In the genomic region with DNA sequence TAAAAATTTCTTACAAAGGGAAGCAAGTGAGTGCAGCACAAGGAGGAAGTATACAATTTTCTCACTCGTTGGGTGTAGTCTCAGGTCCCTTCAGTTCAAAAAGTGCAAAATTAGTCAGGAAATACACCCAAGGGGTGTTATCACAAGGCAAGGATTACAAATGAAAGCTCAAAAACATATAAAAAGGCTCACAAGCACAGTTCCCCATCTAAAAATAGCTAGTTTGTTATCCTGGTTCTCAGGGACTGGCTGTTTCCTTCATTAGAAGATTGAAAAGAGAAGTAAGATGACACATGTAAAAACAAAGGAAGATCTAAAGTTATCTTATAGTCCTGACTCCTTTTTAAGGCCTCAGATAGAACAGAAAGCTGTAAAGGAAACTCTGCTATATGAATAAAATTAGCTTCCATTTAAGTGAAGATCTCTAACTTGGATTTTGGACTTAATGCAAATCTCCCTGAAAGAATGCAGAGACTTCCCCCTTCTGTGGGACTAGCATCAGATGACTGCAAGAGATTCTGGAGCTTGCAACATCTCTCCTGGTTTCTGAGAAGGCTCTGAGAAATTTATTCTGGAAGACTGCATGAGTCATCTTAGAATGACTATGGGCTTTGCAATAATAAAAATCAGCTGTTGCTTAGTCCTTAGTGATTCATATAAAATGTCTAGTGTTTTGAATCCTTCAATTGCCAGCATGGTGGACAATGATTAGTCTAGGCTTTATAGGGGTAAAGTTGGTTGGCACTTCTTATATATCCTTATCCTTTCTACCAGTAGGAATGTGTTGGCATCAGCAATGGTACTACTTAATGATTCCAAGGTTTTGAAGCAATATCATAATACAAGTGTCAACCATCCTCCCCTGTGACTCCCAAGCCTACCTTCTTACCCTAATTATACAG, we compare ENCODE assay signal across 8 cellular contexts. TPM values are rescaled to one million over a fixed set of nuclear protein-coding genes. Genes with fewer than 3 reads are reported as not detected.
A peak's percentile ranks its signal among the peaks of the same experiment; 100 is the strongest.
DNase-seq lines count a peak whose midpoint lies in the region; ATAC-seq and TF ChIP-seq lines count a peak whose summit lies in the region.

No MANE protein-coding gene starts in this region.

- peak; percentile 89 for ATAC-seq in aorta (ENCODE audit: low FRiP score)

- H4K20me1 ChIP-seq in MM.1S (ENCODE audit: insufficient read depth, low read length) = no peaks in the 10 kb centered on the region

- no peaks in the 10 kb centered on the region for H3K27me3 Mint-ChIP-seq in chondrocyte (ENCODE audit: low read depth)

- H3K27ac Mint-ChIP-seq in chondrocyte (ENCODE audit: unreplicated experiment) = peak overlapping the region; percentile 98

- H3K4me3 ChIP-seq in MM.1S (ENCODE audit: low read length) (no peak overlapping the region), aorta (ENCODE audit: low read length in 2 of 2) (no peak overlapping the region)

- peaks cover 7% of the 10 kb centered on the region for H3K36me3 Mint-ChIP-seq in chondrocyte (ENCODE audit: low read depth)

- H3K4me1 ChIP-seq in MM.1S (ENCODE audit: low read length) (peaks cover 8% of the 10 kb centered on the region; the same call in 1 of the 2 replicates), aorta (ENCODE audit: control insufficient read depth in 1 of 2, insufficient read depth in 2 of 2, low read length in 2 of 2) (peaks cover 0 to 10% of the 10 kb centered on the region in 2 donors)

- no peaks in the 10 kb centered on the region for H3K9me3 ChIP-seq in MM.1S (replicated peaks; ENCODE audit: insufficient read depth, low read length)
- no peaks in the 10 kb centered on the region for H3K9me3 ChIP-seq in aorta (ENCODE audit: control insufficient read depth, low read length)

- H3K27ac ChIP-seq in MM.1S (ENCODE audit: low read length) (peak overlapping the region; percentile 6; the same call in 1 of the 2 replicates), aorta (ENCODE audit: low read depth in 1 of 2, low read length in 2 of 2) (peak overlapping the region; percentile 28 to 67)

- no peaks in the 10 kb centered on the region for H3K79me2 ChIP-seq in MM.1S (ENCODE audit: low read length)

- no peaks in the 10 kb centered on the region for H3K36me3 ChIP-seq in MM.1S (replicated peaks; ENCODE audit: insufficient read depth, low read length)
- H3K36me3 ChIP-seq in aorta (ENCODE audit: control insufficient read depth in 1 of 2, insufficient read depth in 2 of 2, low read length in 1 of 2) = no peaks in the 10 kb centered on the region

- DNase-seq in A172 (ENCODE audit: low spot score) = peak; percentile 97
- no peak for DNase-seq in MM.1S
- DNase-seq in chondrocyte (ENCODE audit: low spot score) = no peak
- peak; percentile 79 for DNase-seq in medulla oblongata (ENCODE audit: extremely low spot score)
- DNase-seq in aorta = no peak
- DNase-seq in DMS79 (lab: John Stamatoyannopoulos, UW) = no peak
- no peak for DNase-seq in NCI-H2029 (lab: John Stamatoyannopoulos, UW)
- DNase-seq in activated CD4-positive, alpha-beta T cell treated with anti-CD3 and anti-CD28 coated beads, Interleukin-2, amount 50 U/mL, for 4 hours = no peak

- peak overlapping the region; percentile 49 for H3K4me3 Mint-ChIP-seq in chondrocyte (ENCODE audit: unreplicated experiment)

- intact Hi-C loops in aorta (cut with DNase I) = loop anchor here in 1 of 2 donors (1.0 kb wide), 1 partner anchor 22 kb away; no protein-coding TSS in a partner anchor

- no peaks in the 10 kb centered on the region for H3F3A ChIP-seq in MM.1S (ENCODE audit: insufficient read depth, low read length)

- TF ChIP-seq CTCF in MM.1S (IDR thresholded peaks at IDR 0.05; ENCODE audit: low read length) (no peak), chondrocyte (IDR thresholded peaks at IDR 0.05) (no peak)

- H3K9me2 ChIP-seq in MM.1S (replicated peaks; ENCODE audit: insufficient read depth, low read length) = no peaks in the 10 kb centered on the region

- H3K9me3 Mint-ChIP-seq in chondrocyte (ENCODE audit: low read depth) = no peaks in the 10 kb centered on the region

- H3K4me1 Mint-ChIP-seq in chondrocyte (ENCODE audit: low read depth) = peaks cover 73% of the 10 kb centered on the region

- no peak overlapping the region for H3K9ac ChIP-seq in MM.1S (ENCODE audit: low read length)

- H3K4me2 ChIP-seq in MM.1S (ENCODE audit: low read depth, low read length) = peak overlapping the region; percentile 23; the same call in 1 of the 2 replicates

- 21 to 38% methylated on average over 1 of the region's 1 CpG for WGBS in aorta, 2 donors

- no peak overlapping the region for H2AFZ ChIP-seq in MM.1S (ENCODE audit: low read length)

- H3K27me3 ChIP-seq in MM.1S (replicated peaks; ENCODE audit: insufficient read depth, low read length) (no peaks in the 10 kb centered on the region), aorta (ENCODE audit: control insufficient read depth in 1 of 2, insufficient read depth in 2 of 2, low read length in 1 of 2) (no peaks in the 10 kb centered on the region)

RNA-seq across cellular contexts. Expression of a gene that starts 25.4 kb away (rescaled TPM):
- 38.5 and 46.1 TPM in 2 replicates for total RNA-seq in A172 (2014; rRNA removed; shearing (Covaris generic))
- total RNA-seq in chondrocyte (82.7 to 108 TPM (median 84.4 TPM) in 3 replicates), aorta (100 to 1,000 TPM; 119 to 255 TPM)
- polyA plus RNA-seq in aorta = 10 to 100 TPM; 21.9 to 36.3 TPM

RNA-seq across cellular contexts. Expression of a gene that starts 35.1 kb away (rescaled TPM):
- not detected in 2 replicates for total RNA-seq in A172 (2014; rRNA removed; shearing (Covaris generic))
- total RNA-seq in chondrocyte (not detected in 3 replicates), aorta (under 1 TPM; 0.13 to 0.30 TPM)
- polyA plus RNA-seq in aorta = under 1 TPM in 1 of 2 donors, not detected in 1; 0.25 TPM

Comparison
In these comparisons a context has a peak if more than half of its experiments do, and no peak if none do; other contexts are left out.
1. DNase-seq: peak in A172 (single experiment) and medulla oblongata (single experiment); none in MM.1S (single experiment), chondrocyte (single experiment), aorta (0 of 2), DMS79 (single experiment), NCI-H2029 (single experiment) and activated CD4-positive, alpha-beta T cell treated with anti-CD3 and anti-CD28 coated beads, Interleukin-2, amount 50 U/mL, for 4 hours (0 of 2).